ENCODE assay signal across 20 cellular contexts in genomic region chr14:72611506-72611905, GRCh38.
DNase-seq lines count a peak whose midpoint lies in the region; ATAC-seq lines count a peak whose summit lies in the region.
"Had no signal": no experiment of that assay in that cellular context is flagged by ENCODE, and none has a peak within 500 bp of the region (broad histone marks: within the 10 kb centered on the region; RNA-seq: fewer than 3 reads in every experiment).

No MANE protein-coding gene starts in this region.

- H3K9me3 ChIP-seq in skeletal muscle tissue (ENCODE audit: control insufficient read depth in 3 of 3, low read length in 3 of 3) = no peaks in the 10 kb centered on the region
- H3K9me3 ChIP-seq: BLaER1, MG63 had no signal

- H3K27me3 ChIP-seq in skeletal muscle tissue (ENCODE audit: control insufficient read depth in 3 of 3, insufficient read depth in 3 of 3, low read length in 3 of 3) (no peaks in the 10 kb centered on the region), H7 (ENCODE audit: control insufficient read depth, insufficient read depth, low read length) (no peaks in the 10 kb centered on the region)
- H3K27me3 ChIP-seq: BLaER1, MG63 had no signal

- peak overlapping the region in 1 of 3 donors; percentile 8 for H3K9ac ChIP-seq in skeletal muscle tissue (ENCODE audit: low read depth in 1 of 3, low read length in 3 of 3)
- H3K9ac ChIP-seq: BLaER1, KMS-11 had no signal

- DNase-seq in activated CD8-positive, alpha-beta memory T cell treated with anti-CD3 and anti-CD28 coated beads for 24 hours = peak; percentile 17
- DNase-seq in activated CD8-positive, alpha-beta memory T cell treated with anti-CD3 and anti-CD28 coated beads, Interleukin-2, amount 50 U/mL, for 4 hours = no peak
- DNase-seq in left kidney (ENCODE audit: low read depth, low spot score) (peak; percentile 33), NCI-H345 (lab: John Stamatoyannopoulos, UW) (no peak), H7 (no peak)
- DNase-seq: DMS79, HFFc6, MG63, NCI-H1092 treated with DMSO at 0.1 percent for 48 hours, NCI-H2081 treated with DMSO at 0.1 percent for 48 hours, NCI-H510A treated with DMSO at 0.1 percent for 48 hours, PC-9 had no signal

- ATAC-seq in GM19467 (IDR thresholded peaks at IDR 0.05; ENCODE audit: unreplicated experiment) = no peak
- ATAC-seq: CD8-positive, alpha-beta T cell; GM23338; HepG2 had no signal

- peaks cover 34 to 67% (median 55%) of the 10 kb centered on the region in 3 donors for H3K4me1 ChIP-seq in skeletal muscle tissue (ENCODE audit: control insufficient read depth in 3 of 3, insufficient read depth in 3 of 3, low read length in 3 of 3)

- H3K4me3 ChIP-seq in skeletal muscle tissue (ENCODE audit: low read length in 3 of 3) (no peak overlapping the region), H7 (ENCODE audit: insufficient read depth, low read depth, low read length) (no peak overlapping the region)
- H3K4me3 ChIP-seq: BLaER1, GM23338, MG63, PC-9 had no signal

- H3K36me3 ChIP-seq in skeletal muscle tissue (ENCODE audit: control insufficient read depth in 3 of 3, insufficient read depth in 3 of 3, low read length in 3 of 3) = no peaks in the 10 kb centered on the region
- no peaks in the 10 kb centered on the region for H3K36me3 ChIP-seq in H7 (replicated peaks; ENCODE audit: control insufficient read depth, insufficient read depth, low read length)
- H3K36me3 ChIP-seq: BLaER1, MG63 had no signal

- peak overlapping the region; percentile 55 for H3K27ac ChIP-seq in angular gyrus (ENCODE audit: low read depth, low read length)
- H3K27ac ChIP-seq in skeletal muscle tissue (ENCODE audit: low read depth, low read length) = peak overlapping the region; percentile 30
- H3K27ac ChIP-seq: BLaER1, KMS-11, PC-9 had no signal

Comparison
In these comparisons a context has a peak if more than half of its experiments do, and no peak if none do; other contexts are left out.
1. DNase-seq: peak in activated CD8-positive, alpha-beta memory T cell treated with anti-CD3 and anti-CD28 coated beads for 24 hours (single experiment) and left kidney (single experiment); none in activated CD8-positive, alpha-beta memory T cell treated with anti-CD3 and anti-CD28 coated beads, Interleukin-2, amount 50 U/mL, for 4 hours (single experiment), NCI-H345 (single experiment) and H7 (single experiment).